Comparison of ENCODE assay signal across 1 cellular context in genomic region chr17:82944990-82945389, GRCh38.
TF ChIP-seq lines count a peak whose summit lies in the region.

No MANE protein-coding gene starts in this region.

TF ChIP-seq in H1, 55 proteins besides CTCF, POLR2A, EP300 and RAD21:
- TF ChIP-seq NRF1 (IDR thresholded peaks at IDR 0.05; ENCODE audit: low read depth, low read length), result no peak
- peak; percentile 15; the same call in 1 of the 2 replicates for TF ChIP-seq KDM1A (IDR thresholded peaks at IDR 0.05; ENCODE audit: borderline replicate concordance, low read length)
- TF ChIP-seq SUZ12 (IDR thresholded peaks at IDR 0.05; ENCODE audit: low read length), result no peak
